In the genomic region with DNA sequence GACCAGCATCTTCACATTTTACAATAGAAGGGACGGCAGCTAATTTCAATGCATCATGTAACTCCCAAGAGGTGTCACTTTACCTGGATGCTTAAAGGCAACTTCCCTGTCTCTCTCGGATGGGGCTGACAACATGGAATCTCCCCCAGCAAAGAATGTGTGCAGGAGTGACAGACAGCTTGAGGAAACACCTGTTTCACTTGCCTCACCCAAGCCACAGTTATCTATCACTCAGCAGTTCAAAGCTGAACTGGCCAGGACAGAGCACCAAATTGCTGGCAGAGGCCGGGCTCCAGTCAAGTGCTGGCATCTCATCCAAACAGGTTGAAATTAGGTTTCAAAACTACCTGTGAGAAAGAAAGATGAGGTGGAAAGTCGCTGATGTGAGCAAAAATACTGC, we compare ENCODE assay signal across 18 cellular contexts.
"Had no signal": no experiment of that assay in that cellular context is flagged by ENCODE, and none has a peak within 500 bp of the region (broad histone marks: within the 10 kb centered on the region; RNA-seq: fewer than 3 reads in every experiment).

No MANE protein-coding gene starts in this region.

- H3K27ac ChIP-seq: body of pancreas, colonic mucosa, left ventricle myocardium inferior, neutrophil, tibial nerve, uterus had no signal

- H3K4me3 ChIP-seq: body of pancreas, colonic mucosa, left ventricle myocardium inferior, tibial nerve, uterus had no signal

- H3K9me3 ChIP-seq: body of pancreas, colonic mucosa, neutrophil, tibial nerve, uterus had no signal

- DNase-seq: activated CD4-positive, alpha-beta T cell treated with anti-CD3 and anti-CD28 coated beads, Interleukin-2, amount 50 U/mL, for 1 hour; activated CD8-positive, alpha-beta memory T cell treated with anti-CD3 and anti-CD28 coated beads for 24 hours; activated naive CD8-positive, alpha-beta T cell treated with anti-CD3 and anti-CD28 coated beads for 36 hours; amygdala; body of pancreas; central memory CD4-positive, alpha-beta T cell; colonic mucosa; kidney; left ventricle myocardium inferior; naive thymus-derived CD8-positive, alpha-beta T cell; stimulated activated CD4-positive, alpha-beta T cell treated with anti-CD3 and anti-CD28 coated beads, Interleukin-15, amount 100 ng/mL, for 24 hours; stimulated activated CD4-positive, alpha-beta T cell treated with anti-CD3 and anti-CD28 coated beads, Interleukin-4, amount 100 ng/mL, for 24 hours; stimulated activated naive CD4-positive, alpha-beta T cell; uterus had no signal

- ATAC-seq: activated CD4-positive, CD25-positive, alpha-beta regulatory T cell treated with anti-CD3 and anti-CD28 coated beads, Interleukin-2, amount 50 U/mL, for 24 hours; body of pancreas; esophagus mucosa; naive thymus-derived CD8-positive, alpha-beta T cell had no signal

- H3K36me3 ChIP-seq: colonic mucosa, left ventricle myocardium inferior, neutrophil, tibial nerve, uterus had no signal

- H3K4me1 ChIP-seq: body of pancreas, colonic mucosa, left ventricle myocardium inferior, tibial nerve, uterus had no signal

- H3K27me3 ChIP-seq: body of pancreas, colonic mucosa, neutrophil, tibial nerve, uterus had no signal
